In the genomic region with DNA sequence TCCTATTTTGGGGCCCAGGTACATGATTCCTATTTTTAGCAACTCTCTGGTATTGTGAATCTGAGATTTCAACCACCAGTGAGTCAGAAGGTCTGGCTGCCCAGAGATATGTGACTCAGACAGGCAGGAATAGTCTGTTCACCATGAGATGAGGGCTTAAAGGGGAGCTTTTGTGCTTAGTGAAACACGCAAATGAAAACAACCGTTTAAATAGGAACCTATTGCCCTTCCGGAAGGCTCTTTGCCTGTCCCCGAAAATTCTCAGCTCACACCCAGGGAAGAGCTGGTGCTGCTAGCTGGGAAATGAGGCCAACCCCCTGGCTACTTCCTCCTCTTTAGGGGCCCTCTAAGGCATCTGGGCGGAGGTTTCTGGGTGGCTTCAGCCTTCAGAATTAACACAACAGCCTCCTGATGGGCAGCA, we compare ENCODE assay signal across 8 cellular contexts.
DNase-seq lines count a peak whose midpoint lies in the region; ATAC-seq and TF ChIP-seq lines count a peak whose summit lies in the region.

No MANE protein-coding gene starts in this region.

- H3K27me3 ChIP-seq in hepatocyte = no peaks in the 10 kb centered on the region
- H3K27me3 ChIP-seq in HAP-1 (ENCODE audit: low read depth) = peaks cover 3% of the 10 kb centered on the region; the same call in 1 of the 2 replicates

- H3K9me3 ChIP-seq in hepatocyte (ENCODE audit: low read depth) = no peaks in the 10 kb centered on the region
- no peaks in the 10 kb centered on the region for H3K9me3 ChIP-seq in HAP-1

- H3K4me2 ChIP-seq in hepatocyte = peak overlapping the region; percentile 40

- peaks cover 35% of the 10 kb centered on the region for H3K4me1 ChIP-seq in hepatocyte (ENCODE audit: insufficient read depth)
- H3K4me1 ChIP-seq in urinary bladder (ENCODE audit: insufficient read depth) = no peaks in the 10 kb centered on the region
- H3K4me1 ChIP-seq in HAP-1 = no peaks in the 10 kb centered on the region

- 30% methylated on average over 5 of the region's 5 CpGs for WGBS in hepatocyte (ENCODE audit: low lambda C conversion rate, missing lambda C conversion rate)
- 21% methylated on average over 5 of the region's 5 CpGs for WGBS in urinary bladder

- no peaks in the 10 kb centered on the region for H4K20me1 ChIP-seq in hepatocyte (ENCODE audit: insufficient read depth, poor library complexity, severe bottlenecking)

- no peaks in the 10 kb centered on the region for H3K9me2 ChIP-seq in hepatocyte (replicated peaks; ENCODE audit: insufficient read depth)

- POLR2A ChIA-PET in AG04449 (lab: Yijun Ruan, JAX) = interaction anchor here (0.6 to 1.1 kb wide), 2 partner anchors 17 to 242 kb away, joined by 3 to 4 read pairs; no protein-coding TSS in a partner anchor

- in situ Hi-C loops in HAP-1 (cut with MboI; ENCODE audit: low sequenced_read_pairs) = no loop called here

- H3K4me3 ChIP-seq in AG04449 (ENCODE audit: low read depth, low read length) (no peak overlapping the region), hepatocyte (no peak overlapping the region), urinary bladder (ENCODE audit: low read depth, low read length) (no peak overlapping the region), HAP-1 (no peak overlapping the region)

- peak; percentile 89 for ATAC-seq in GM19043 (IDR thresholded peaks at IDR 0.05; ENCODE audit: low read depth, unreplicated experiment)
- ATAC-seq in HG03378 (IDR thresholded peaks at IDR 0.05; ENCODE audit: unreplicated experiment) = peak; percentile 93

- H3K79me2 ChIP-seq in hepatocyte = no peaks in the 10 kb centered on the region

- peak overlapping the region; percentile 99 for H3K27ac ChIP-seq in VCaP
- H3K27ac ChIP-seq in hepatocyte = peak overlapping the region; percentile 87
- peak overlapping the region; percentile 39 for H3K27ac ChIP-seq in urinary bladder (ENCODE audit: low read depth)

- H3K36me3 ChIP-seq in hepatocyte (replicated peaks; ENCODE audit: insufficient read depth, low read depth) (no peaks in the 10 kb centered on the region), urinary bladder (ENCODE audit: insufficient read depth) (no peaks in the 10 kb centered on the region), HAP-1 (replicated peaks) (no peaks in the 10 kb centered on the region)

- CTCF ChIA-PET in AG04449 (lab: Yijun Ruan, JAX) = interaction anchor here (0.9 to 1.4 kb wide), 3 partner anchors 16 to 49 kb away, joined by 3 to 4 read pairs (median 3); no protein-coding TSS in a partner anchor

- DNase-seq in AG04449 (ENCODE audit: low read depth, low spot score) = peak; percentile 87
- DNase-seq in hepatocyte (ENCODE audit: low spot score) = peak; percentile 82
- DNase-seq in HAP-1 (ENCODE audit: low spot score in 2 of 2) = no peak
- DNase-seq in NCI-H2171 treated with DMSO at 0.1 percent for 48 hours (lab: John Stamatoyannopoulos, UW) = no peak

- TF ChIP-seq CTCF in AG04449 (IDR thresholded peaks at IDR 0.05; ENCODE audit: insufficient read depth, low read length, missing control alignments) (no peak), VCaP (conservative IDR thresholded peaks at IDR 0.05) (no peak), hepatocyte (IDR thresholded peaks at IDR 0.05; ENCODE audit: poor library complexity) (no peak)

- H2AFZ ChIP-seq in hepatocyte = no peak overlapping the region

Comparison
In these comparisons a context has a peak if more than half of its experiments do, and no peak if none do; other contexts are left out.
1. DNase-seq: peak in AG04449 (single experiment) and hepatocyte (single experiment); none in HAP-1 (0 of 2) and NCI-H2171 treated with DMSO at 0.1 percent for 48 hours (single experiment).
2. H3K27ac ChIP-seq: peak in every context shown above with its lines; median percentile 99 in VCaP; 87 in hepatocyte; 39 in urinary bladder.